Comparison of ENCODE assay signal across 8 cellular contexts in the genomic region with DNA sequence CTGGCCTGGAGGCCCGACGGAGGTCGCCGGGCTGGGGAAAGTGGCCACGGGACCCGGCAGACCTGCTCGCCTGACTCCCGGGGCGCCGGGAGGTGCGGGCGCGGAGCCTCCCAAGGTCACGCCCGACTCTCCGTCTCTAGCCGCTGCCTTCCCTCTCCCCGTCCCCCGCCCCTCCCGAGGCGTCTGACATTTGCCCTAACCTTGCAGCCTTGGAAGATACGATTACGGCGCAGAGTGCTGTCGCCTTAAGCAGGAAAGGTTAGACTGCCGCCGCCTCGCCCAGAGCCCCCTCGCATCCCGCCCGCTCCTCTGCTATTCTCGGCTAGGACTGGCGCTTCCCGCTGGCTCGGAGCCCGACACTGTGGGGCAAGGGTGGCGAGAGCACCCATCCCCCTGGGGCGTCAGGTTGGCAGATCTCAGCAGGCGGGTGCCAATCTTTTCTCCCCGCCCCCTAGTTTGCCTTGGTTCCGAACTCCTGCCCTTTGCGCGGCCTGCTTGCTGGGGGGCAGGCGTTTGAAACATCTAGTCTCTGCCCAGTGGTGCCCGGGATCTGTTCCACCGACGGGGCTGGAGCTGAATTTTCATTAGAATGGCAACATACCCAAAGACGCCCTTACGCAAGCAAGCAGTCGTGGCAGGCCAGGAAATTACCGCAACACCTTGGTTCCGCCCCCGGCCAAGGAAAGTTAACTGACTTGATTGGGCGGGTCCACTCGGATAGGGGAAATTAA. TPM values are rescaled to one million over a fixed set of nuclear protein-coding genes. Genes with fewer than 3 reads are reported as not detected.
DNase-seq lines count a peak whose midpoint lies in the region; ATAC-seq and TF ChIP-seq lines count a peak whose summit lies in the region.

No MANE protein-coding gene starts in this region.

- peak overlapping the region; percentile 98 for H3K4me3 Mint-ChIP-seq in activated naive CD8-positive, alpha-beta T cell treated with anti-CD3 and anti-CD28 coated beads, Interleukin-2, amount 10 ng/mL, durations not matched to agents 7 days and 5 days

- ATAC-seq in GM21528 (IDR thresholded peaks at IDR 0.05; ENCODE audit: low FRiP score, unreplicated experiment) (peak; percentile 60), left cardiac atrium (peak; percentile 76 to 80), psoas muscle (peak; percentile 75 to 84 (median 82)), aorta (ENCODE audit: low FRiP score) (peak; percentile 66)
- peak; percentile 60 for ATAC-seq in activated naive CD8-positive, alpha-beta T cell treated with anti-CD3 and anti-CD28 coated beads, Interleukin-2, amount 10 ng/mL, durations not matched to agents 7 days and 5 days (ENCODE audit: low read depth)

- H3K4me3 ChIP-seq in HUES64 (ENCODE audit: low read length) = peak overlapping the region; percentile 74
- peak overlapping the region; percentile 97 for H3K4me3 ChIP-seq in psoas muscle
- H3K4me3 ChIP-seq in aorta (ENCODE audit: low read length in 2 of 2) = peak overlapping the region; percentile 58 to 90

- H3K27ac ChIP-seq in HUES64 (ENCODE audit: low read depth, low read length) = peak overlapping the region; percentile 42; the same call in 1 of the 2 replicates
- H3K27ac ChIP-seq in psoas muscle = peak overlapping the region; percentile 98
- H3K27ac ChIP-seq in aorta (ENCODE audit: low read depth in 1 of 2, low read length in 2 of 2) = peak overlapping the region; percentile 46 to 92

- no peaks in the 10 kb centered on the region for H3K36me3 ChIP-seq in HUES64 (ENCODE audit: insufficient read depth, low read length)
- peaks cover 0 to 11% of the 10 kb centered on the region in 2 donors for H3K36me3 ChIP-seq in psoas muscle (ENCODE audit: insufficient read depth in 1 of 2, low read depth in 1 of 2)
- no peaks in the 10 kb centered on the region for H3K36me3 ChIP-seq in aorta (ENCODE audit: control insufficient read depth in 1 of 2, insufficient read depth in 2 of 2, low read length in 1 of 2)

- H3K9me3 ChIP-seq in HUES64 (ENCODE audit: insufficient read depth, low read depth, low read length) (no peaks in the 10 kb centered on the region), psoas muscle (no peaks in the 10 kb centered on the region), aorta (ENCODE audit: control insufficient read depth, low read length) (no peaks in the 10 kb centered on the region)

- no peaks in the 10 kb centered on the region for H3K27me3 Mint-ChIP-seq in activated naive CD8-positive, alpha-beta T cell treated with anti-CD3 and anti-CD28 coated beads, Interleukin-2, amount 10 ng/mL, durations not matched to agents 7 days and 5 days

- H3K36me3 Mint-ChIP-seq in activated naive CD8-positive, alpha-beta T cell treated with anti-CD3 and anti-CD28 coated beads, Interleukin-2, amount 10 ng/mL, durations not matched to agents 7 days and 5 days = peaks cover 18% of the 10 kb centered on the region

- peak overlapping the region; percentile 98 for H3K27ac Mint-ChIP-seq in activated naive CD8-positive, alpha-beta T cell treated with anti-CD3 and anti-CD28 coated beads, Interleukin-2, amount 10 ng/mL, durations not matched to agents 7 days and 5 days

- DNase-seq in DMS53 treated with DMSO at 0.1 percent for 48 hours (lab: John Stamatoyannopoulos, UW; ENCODE audit: unreplicated experiment) (peak; percentile 81), SKM-1 (lab: John Stamatoyannopoulos, UW; ENCODE audit: unreplicated experiment) (peak; percentile 52), left cardiac atrium (peak; percentile 79), psoas muscle (peak; percentile 82 to 92), aorta (peak; percentile 75 to 89)
- DNase-seq in activated naive CD8-positive, alpha-beta T cell treated with anti-CD3 and anti-CD28 coated beads, Interleukin-2, amount 10 ng/mL, durations not matched to agents 7 days and 5 days = peak; percentile 82

- POLR2A ChIA-PET in activated naive CD8-positive, alpha-beta T cell treated with anti-CD3 and anti-CD28 coated beads, Interleukin-2, amount 10 ng/mL, durations not matched to agents 7 days and 5 days (lab: Charles Lee) = interaction anchor here (0.7 to 1.4 kb wide), 4 partner anchors 15 to 68 kb away, joined by 3 to 4 read pairs (median 3); no protein-coding TSS in a partner anchor

- H3K4me1 ChIP-seq in HUES64 (ENCODE audit: insufficient read depth, low read length) (peaks cover 6% of the 10 kb centered on the region), psoas muscle (peaks cover 28% of the 10 kb centered on the region), aorta (ENCODE audit: control insufficient read depth in 1 of 2, insufficient read depth in 2 of 2, low read length in 2 of 2) (peaks cover 2 to 8% of the 10 kb centered on the region in 2 donors)

- intact Hi-C loops in left cardiac atrium (cut with DNase I) = no loop called here
- intact Hi-C loops in psoas muscle (cut with DNase I) = no loop called here
- intact Hi-C loops in aorta (cut with DNase I) = no loop called here

- H3K9ac ChIP-seq in HUES64 (ENCODE audit: low read depth, low read length) = peak overlapping the region; percentile 27

- H3K27me3 ChIP-seq in HUES64 (ENCODE audit: insufficient read depth, low read length) (peaks cover 16% of the 10 kb centered on the region; the same call in 1 of the 2 replicates), psoas muscle (ENCODE audit: insufficient read depth in 3 of 3, low read length in 2 of 3) (no peaks in the 10 kb centered on the region), aorta (ENCODE audit: control insufficient read depth in 1 of 2, insufficient read depth in 2 of 2, low read length in 1 of 2) (no peaks in the 10 kb centered on the region)

- no peaks in the 10 kb centered on the region for H3K9me3 Mint-ChIP-seq in activated naive CD8-positive, alpha-beta T cell treated with anti-CD3 and anti-CD28 coated beads, Interleukin-2, amount 10 ng/mL, durations not matched to agents 7 days and 5 days

- H3K4me1 Mint-ChIP-seq in activated naive CD8-positive, alpha-beta T cell treated with anti-CD3 and anti-CD28 coated beads, Interleukin-2, amount 10 ng/mL, durations not matched to agents 7 days and 5 days = peaks cover 26% of the 10 kb centered on the region

- TF ChIP-seq CTCF in psoas muscle (IDR thresholded peaks at IDR 0.05) = no peak

- WGBS in HUES64 = 2% methylated on average over 55 of the region's 55 CpGs
- WGBS in psoas muscle, 3 donors = 2 to 8% (median 3%) methylated on average over 41 to 55 of the region's 55 CpGs
- WGBS in aorta, 2 donors = 5 to 8% methylated on average over 34 to 55 of the region's 55 CpGs

RNA-seq across cellular contexts. Expression of gene PGM1, which starts 0.8 kb away (rescaled TPM):
- 55.0 TPM for polyA plus RNA-seq in HUES64 (2013, experiment 1 of 2)
- 73.5 TPM for polyA plus RNA-seq in HUES64 (2013, experiment 2 of 2)
- total RNA-seq in activated naive CD8-positive, alpha-beta T cell treated with anti-CD3 and anti-CD28 coated beads, Interleukin-2, amount 10 ng/mL, durations not matched to agents 7 days and 5 days = 10 to 100 TPM; 47.3 to 51.0 TPM
- 100 to 1,000 TPM; 150 to 180 TPM for total RNA-seq in left cardiac atrium
- total RNA-seq in psoas muscle = 100 to 1,000 TPM; 327 to 543 (median 456) TPM
- 100 to 1,000 TPM in 2 of 3 donors, 10 to 100 TPM in 1; 59.6 to 364 (median 305) TPM for polyA plus RNA-seq in psoas muscle
- total RNA-seq in aorta = 10 to 100 TPM; 60.1 to 63.5 TPM
- polyA plus RNA-seq in aorta = 10 to 100 TPM; 20.2 to 57.0 TPM

Comparison
In these comparisons a context has a peak if more than half of its experiments do, and no peak if none do; other contexts are left out.
1. Peak in every context shown above with its lines: DNase-seq, ATAC-seq, H3K4me3 ChIP-seq and H3K27ac ChIP-seq.
2. H3K27ac ChIP-seq: peak in every context shown above with its lines; median percentile 98 in psoas muscle; 69 in aorta; 42 in HUES64.